ENCODE assay signal across 21 cellular contexts in the genomic region with DNA sequence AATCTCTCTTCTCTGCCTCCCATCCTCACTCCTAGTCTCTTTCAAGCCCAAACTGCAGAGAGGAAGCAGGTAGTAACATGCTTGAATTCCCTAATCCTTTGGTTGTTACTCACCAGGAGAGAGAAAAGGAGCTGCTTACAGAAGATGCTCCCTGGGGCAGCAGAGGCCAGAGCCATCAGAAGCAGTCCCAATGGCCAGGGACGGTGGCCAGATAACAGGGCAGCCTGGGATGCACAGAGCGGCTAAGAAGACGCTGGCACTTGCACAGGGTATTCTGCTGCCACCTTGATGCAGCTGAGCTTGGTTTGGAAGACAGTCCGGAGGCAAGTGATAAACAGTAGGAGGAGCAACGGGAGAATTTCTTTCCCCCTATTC. TPM values are rescaled to one million over a fixed set of nuclear protein-coding genes. Genes with fewer than 3 reads are reported as not detected.
DNase-seq lines count a peak whose midpoint lies in the region; ATAC-seq and TF ChIP-seq lines count a peak whose summit lies in the region.
"Had no signal": no experiment of that assay in that cellular context is flagged by ENCODE, and none has a peak within 500 bp of the region (broad histone marks: within the 10 kb centered on the region; RNA-seq: fewer than 3 reads in every experiment).

No MANE protein-coding gene starts in this region.

- peak overlapping the region; percentile 52 for H3K4me3 Mint-ChIP-seq in activated naive CD4-positive, alpha-beta T cell treated with anti-CD3 and anti-CD28 coated beads for 36 hours
- H3K4me3 Mint-ChIP-seq in activated naive CD8-positive, alpha-beta T cell = peak overlapping the region; percentile 73

- intact Hi-C loops in activated naive CD4-positive, alpha-beta T cell treated with anti-CD3 and anti-CD28 coated beads for 36 hours (cut with micrococcal nuclease) = no loop called here
- intact Hi-C loops in esophagus squamous epithelium (cut with DNase I) = no loop called here

- peak overlapping the region; percentile 25 for H3K4me2 ChIP-seq in smooth muscle cell
- H3K4me2 ChIP-seq: BLaER1 treated with 17β-estradiol and CSF1 and Interleukin-3, amounts not matched to agents 10 nM and 100 nM; PC-9 had no signal

- H3K27ac Mint-ChIP-seq in activated naive CD4-positive, alpha-beta T cell treated with anti-CD3 and anti-CD28 coated beads for 36 hours = peak overlapping the region; percentile 20
- peak overlapping the region; percentile 55 for H3K27ac Mint-ChIP-seq in activated naive CD8-positive, alpha-beta T cell

- H3K27me3 Mint-ChIP-seq in activated naive CD4-positive, alpha-beta T cell treated with anti-CD3 and anti-CD28 coated beads for 36 hours (ENCODE audit: low read depth) = no peaks in the 10 kb centered on the region
- H3K27me3 Mint-ChIP-seq in activated naive CD8-positive, alpha-beta T cell = no peaks in the 10 kb centered on the region

- TF ChIP-seq CTCF in esophagus squamous epithelium (IDR thresholded peaks at IDR 0.05) (no peak), smooth muscle cell (IDR thresholded peaks at IDR 0.05; ENCODE audit: borderline replicate concordance, insufficient read depth, poor library complexity, severe bottlenecking) (no peak)

- no peak overlapping the region for H2AFZ ChIP-seq in smooth muscle cell (ENCODE audit: low read depth)
- H2AFZ ChIP-seq: PC-9 had no signal

- ATAC-seq in GM19397 (IDR thresholded peaks at IDR 0.05; ENCODE audit: unreplicated experiment) (no peak), GM21619 (IDR thresholded peaks at IDR 0.05; ENCODE audit: unreplicated experiment) (no peak)
- ATAC-seq: left lobe of liver, pancreas had no signal

- H3K9me3 Mint-ChIP-seq in activated naive CD4-positive, alpha-beta T cell treated with anti-CD3 and anti-CD28 coated beads for 36 hours = peaks cover 3% of the 10 kb centered on the region
- H3K9me3 Mint-ChIP-seq in activated naive CD8-positive, alpha-beta T cell (ENCODE audit: low read depth) = no peaks in the 10 kb centered on the region

- peak; percentile 7 for DNase-seq in activated naive CD4-positive, alpha-beta T cell treated with anti-CD3 and anti-CD28 coated beads for 36 hours
- no peak for DNase-seq in activated naive CD4-positive, alpha-beta T cell treated with anti-CD3 and anti-CD28 coated beads, Interleukin-2, amount 50 U/mL, for 16 hours
- DNase-seq in esophagus squamous epithelium (lab: John Stamatoyannopoulos, UW) (no peak), smooth muscle cell (lab: John Stamatoyannopoulos, UW; ENCODE audit: unreplicated experiment) (no peak), Kasumi-1 (lab: John Stamatoyannopoulos, UW) (no peak)
- DNase-seq: activated CD4-positive, alpha-beta T cell treated with anti-CD3 and anti-CD28 coated beads, Interleukin-2, amount 50 U/mL, for 4 hours; aorta; DMS53; hypothalamus; NCI-H748 treated with DMSO at 0.1 percent for 48 hours; pancreas; PC-9; tibial artery had no signal

- no peaks in the 10 kb centered on the region for H3K27me3 ChIP-seq in esophagus squamous epithelium
- no peaks in the 10 kb centered on the region for H3K27me3 ChIP-seq in smooth muscle cell (ENCODE audit: low read depth)
- H3K27me3 ChIP-seq: BLaER1 treated with 17β-estradiol and CSF1 and Interleukin-3, amounts not matched to agents 10 nM and 100 nM; pancreas; tibial artery had no signal

- peaks cover 0 to 31% (median 0%) of the 10 kb centered on the region in 3 donors for H3K4me1 ChIP-seq in esophagus squamous epithelium
- peaks cover 8% of the 10 kb centered on the region for H3K4me1 ChIP-seq in smooth muscle cell (ENCODE audit: low read depth)
- H3K4me1 ChIP-seq: HAP-1, pancreas had no signal

- no peaks in the 10 kb centered on the region for H3K79me2 ChIP-seq in smooth muscle cell (ENCODE audit: low read depth)

- WGBS in esophagus squamous epithelium, 2 donors = 13 to 38% methylated on average over 4 to 5 of the region's 5 CpGs
- WGBS in smooth muscle cell (ENCODE audit: low lambda C conversion rate) = 78% methylated on average over 5 of the region's 5 CpGs

- no peak for TF ChIP-seq POLR2A in esophagus squamous epithelium (IDR thresholded peaks at IDR 0.05)

- H3K27ac ChIP-seq in esophagus squamous epithelium (peak overlapping the region in 3 of 4 donors; percentile 29 to 75 (median 73)), smooth muscle cell (ENCODE audit: low read depth) (peak overlapping the region; percentile 17)
- H3K27ac ChIP-seq: BLaER1 treated with 17β-estradiol and CSF1 and Interleukin-3, amounts not matched to agents 10 nM and 100 nM; pancreas; PC-9; tibial artery had no signal

- no peaks in the 10 kb centered on the region for H3K9me3 ChIP-seq in esophagus squamous epithelium
- no peaks in the 10 kb centered on the region for H3K9me3 ChIP-seq in smooth muscle cell (replicated peaks; ENCODE audit: low read depth)
- H3K9me3 ChIP-seq: BLaER1 treated with 17β-estradiol and CSF1 and Interleukin-3, amounts not matched to agents 10 nM and 100 nM; HAP-1; pancreas; tibial artery had no signal

- H3K36me3 ChIP-seq in esophagus squamous epithelium (no peaks in the 10 kb centered on the region), smooth muscle cell (ENCODE audit: low read depth) (no peaks in the 10 kb centered on the region)
- H3K36me3 ChIP-seq: BLaER1 treated with 17β-estradiol and CSF1 and Interleukin-3, amounts not matched to agents 10 nM and 100 nM; HAP-1; pancreas; tibial artery had no signal

- H3K9ac ChIP-seq in smooth muscle cell (ENCODE audit: low read depth) = no peak overlapping the region
- H3K9ac ChIP-seq: BLaER1 treated with 17β-estradiol and CSF1 and Interleukin-3, amounts not matched to agents 10 nM and 100 nM had no signal

- no peaks in the 10 kb centered on the region for H4K20me1 ChIP-seq in smooth muscle cell (ENCODE audit: low read depth)
- H4K20me1 ChIP-seq: BLaER1 treated with 17β-estradiol and CSF1 and Interleukin-3, amounts not matched to agents 10 nM and 100 nM had no signal

- H3F3A ChIP-seq in smooth muscle cell (ENCODE audit: low read depth) = no peaks in the 10 kb centered on the region

- CTCF ChIA-PET in activated naive CD4-positive, alpha-beta T cell treated with anti-CD3 and anti-CD28 coated beads for 36 hours (lab: Charles Lee) = interaction anchor here (0.7 to 2.0 kb wide), 2 partner anchors 10 to 458 kb away, joined by 3 to 4 read pairs; no protein-coding TSS in a partner anchor

- H3K4me3 ChIP-seq in esophagus squamous epithelium (no peak overlapping the region), smooth muscle cell (no peak overlapping the region)
- H3K4me3 ChIP-seq: BLaER1 treated with 17β-estradiol and CSF1 and Interleukin-3, amounts not matched to agents 10 nM and 100 nM; HAP-1; pancreas; PC-9; tibial artery had no signal

- H3K4me1 Mint-ChIP-seq in activated naive CD4-positive, alpha-beta T cell treated with anti-CD3 and anti-CD28 coated beads for 36 hours (ENCODE audit: low read depth) = no peaks in the 10 kb centered on the region
- H3K4me1 Mint-ChIP-seq in activated naive CD8-positive, alpha-beta T cell (ENCODE audit: low read depth) = peaks cover 12% of the 10 kb centered on the region

- no peaks in the 10 kb centered on the region for H3K36me3 Mint-ChIP-seq in activated naive CD4-positive, alpha-beta T cell treated with anti-CD3 and anti-CD28 coated beads for 36 hours (ENCODE audit: low read depth)
- H3K36me3 Mint-ChIP-seq in activated naive CD8-positive, alpha-beta T cell = no peaks in the 10 kb centered on the region

RNA-seq across cellular contexts. Expression of gene DSC1, which starts 0.2 kb away (rescaled TPM):
- under 1 TPM; 0.20 to 0.24 TPM for total RNA-seq in activated naive CD4-positive, alpha-beta T cell treated with anti-CD3 and anti-CD28 coated beads for 36 hours
- 1 to 10 TPM in 1 of 4 donors, under 1 TPM in 3; 0.29 to 1.1 (median 0.60) TPM for total RNA-seq in esophagus squamous epithelium
- total RNA-seq in smooth muscle cell = 50.9 and 54.7 TPM in 2 replicates
- 2.1 and 5.0 TPM in 2 replicates for polyA plus RNA-seq in smooth muscle cell
- total RNA-seq: aorta, chondrocyte, fibroblast of villous mesenchyme, left lobe of liver, pancreas had no signal
- polyA plus RNA-seq: aorta, pancreas had no signal

Comparison
In these comparisons a context has a peak if more than half of its experiments do, and no peak if none do; other contexts are left out.
1. RNA of gene DSC1, which starts 0.2 kb away (total RNA-seq): 50.9 to 54.7 TPM in smooth muscle cell; 0.29 to 1.1 TPM in esophagus squamous epithelium and 0.20 to 0.24 TPM in activated naive CD4-positive, alpha-beta T cell treated with anti-CD3 and anti-CD28 coated beads for 36 hours; every median in the first group is over 10 times any median in the second.